9 cellular contexts compared by ENCODE assay signal in genomic region chr13:40315416-40316064, GRCh38.
DNase-seq lines count a peak whose midpoint lies in the region; FAIRE-seq and TF ChIP-seq lines count a peak whose summit lies in the region.
"Had no signal": no experiment of that assay in that cellular context is flagged by ENCODE, and none has a peak within 500 bp of the region (broad histone marks: within the 10 kb centered on the region; RNA-seq: fewer than 3 reads in every experiment).

No MANE protein-coding gene starts in this region.

- H3K9me2 ChIP-seq in MM.1S (replicated peaks; ENCODE audit: insufficient read depth, low read length) = no peaks in the 10 kb centered on the region

- H3K4me3 ChIP-seq in keratinocyte (ENCODE audit: control insufficient read depth in 2 of 3, extremely low read depth in 1 of 3, insufficient read depth in 2 of 3, low read depth in 1 of 3, low read length in 3 of 3) (no peak overlapping the region), MM.1S (ENCODE audit: low read length) (no peak overlapping the region)

- H3K4me2 ChIP-seq in keratinocyte (ENCODE audit: control insufficient read depth, extremely low read depth, insufficient read depth, low read depth, low read length) = peak overlapping the region; percentile 40
- no peak overlapping the region for H3K4me2 ChIP-seq in MM.1S (ENCODE audit: low read depth, low read length)

- H3K27me3 ChIP-seq in keratinocyte (ENCODE audit: control insufficient read depth, extremely low read depth, insufficient read depth, low read length) = no peaks in the 10 kb centered on the region
- no peaks in the 10 kb centered on the region for H3K27me3 ChIP-seq in MM.1S (replicated peaks; ENCODE audit: insufficient read depth, low read length)

- H3K9me3 Mint-ChIP-seq in CD14-positive monocyte = peaks cover 0 to 7% (median 0%) of the 10 kb centered on the region in 7 donors

- H3K9ac ChIP-seq in keratinocyte (ENCODE audit: control insufficient read depth, extremely low read depth, insufficient read depth, low read length) (no peak overlapping the region), MM.1S (ENCODE audit: low read length) (no peak overlapping the region)

- H3K4me1 Mint-ChIP-seq in CD14-positive monocyte = peaks cover 5% of the 10 kb centered on the region

- no peaks in the 10 kb centered on the region for H4K20me1 ChIP-seq in keratinocyte (ENCODE audit: control insufficient read depth, extremely low read depth, insufficient read depth, low read length)
- no peaks in the 10 kb centered on the region for H4K20me1 ChIP-seq in MM.1S (ENCODE audit: insufficient read depth, low read length)

- intact Hi-C loops in CD14-positive monocyte (cut with micrococcal nuclease) = no loop called here

- dilution Hi-C loops in keratinocyte (cut with MboI; ENCODE audit: extremely low pct_ligation_motif_present, low sequenced_read_pairs) = no loop called here

- DNase-seq in activated CD4-positive, CD25-positive, alpha-beta regulatory T cell (lab: John Stamatoyannopoulos, UW) = peak; percentile 5 to 25 (median 8)
- DNase-seq in activated effector memory CD4-positive, alpha-beta T cell treated with Interleukin-2 at 50 U/mL for 16 hours = peak; percentile 29
- DNase-seq in keratinocyte (ENCODE audit: low read depth, low spot score) = no peak
- peak; percentile 7 to 26 for DNase-seq in stimulated activated CD8-positive, alpha-beta memory T cell treated with anti-CD3 and anti-CD28 coated beads, Interleukin-15, amount 100 ng/mL, for 48 hours (ENCODE audit: low read depth in 2 of 2)
- no peak for DNase-seq in mesenteric fat pad (ENCODE audit: low spot score)
- no peak for DNase-seq in MM.1S
- DNase-seq in CD14-positive monocyte (ENCODE audit: low spot score) = no peak
- no peak for DNase-seq in dedifferentiated amniotic fluid mesenchymal stem cell (ENCODE audit: extremely low spot score)
- DNase-seq: HFFc6 had no signal

- H3K36me3 ChIP-seq in keratinocyte (ENCODE audit: control insufficient read depth in 2 of 2, extremely low read depth in 1 of 2, insufficient read depth in 2 of 2, low read length in 2 of 2) = no peaks in the 10 kb centered on the region
- no peaks in the 10 kb centered on the region for H3K36me3 ChIP-seq in MM.1S (replicated peaks; ENCODE audit: insufficient read depth, low read length)

- H3K79me2 ChIP-seq in keratinocyte (ENCODE audit: control insufficient read depth, insufficient read depth, low read length) = no peaks in the 10 kb centered on the region
- no peaks in the 10 kb centered on the region for H3K79me2 ChIP-seq in MM.1S (ENCODE audit: low read length)

- no peak for FAIRE-seq in keratinocyte (lab: Jason Lieb, UNC)

- no peaks in the 10 kb centered on the region for H3K9me1 ChIP-seq in keratinocyte (ENCODE audit: control insufficient read depth, extremely low read depth, insufficient read depth, low read length)

- H3K27ac ChIP-seq in keratinocyte (ENCODE audit: control insufficient read depth, insufficient read depth, low read length) (no peak overlapping the region), MM.1S (ENCODE audit: low read length) (no peak overlapping the region)

- H3K27me3 Mint-ChIP-seq in CD14-positive monocyte (ENCODE audit: low read depth in 3 of 3) = peaks cover 0 to 3% (median 0%) of the 10 kb centered on the region in 3 donors

- TF ChIP-seq CTCF in keratinocyte (optimal IDR thresholded peaks at IDR 0.05 in 1 of 3, IDR thresholded peaks at IDR 0.05 in 1 of 3, conservative IDR thresholded peaks at IDR 0.05 in 1 of 3; ENCODE audit: extremely low read depth in 1 of 3, insufficient read depth in 2 of 3, low read length in 3 of 3) (no peak), MM.1S (IDR thresholded peaks at IDR 0.05; ENCODE audit: low read length) (no peak), CD14-positive monocyte (IDR thresholded peaks at IDR 0.05) (no peak)

- peak overlapping the region; percentile 59 for H2AFZ ChIP-seq in keratinocyte (ENCODE audit: control insufficient read depth, low read length)
- no peak overlapping the region for H2AFZ ChIP-seq in MM.1S (ENCODE audit: low read length)

- H3K27ac Mint-ChIP-seq in CD14-positive monocyte = no peak overlapping the region
- H3K27ac Mint-ChIP-seq: HFFc6 had no signal

- H3K4me3 Mint-ChIP-seq in CD14-positive monocyte = no peak overlapping the region
- H3K4me3 Mint-ChIP-seq: HFFc6 had no signal

- peaks cover 12% of the 10 kb centered on the region for H3K4me1 ChIP-seq in keratinocyte (ENCODE audit: control insufficient read depth, extremely low read depth, insufficient read depth, low read length)
- no peaks in the 10 kb centered on the region for H3K4me1 ChIP-seq in MM.1S (ENCODE audit: low read length)

- no peaks in the 10 kb centered on the region for H3K36me3 Mint-ChIP-seq in CD14-positive monocyte

- H3K9me3 ChIP-seq in keratinocyte (ENCODE audit: control insufficient read depth, low read depth, low read length) (no peaks in the 10 kb centered on the region), MM.1S (replicated peaks; ENCODE audit: insufficient read depth, low read length) (no peaks in the 10 kb centered on the region)

- no peaks in the 10 kb centered on the region for H3F3A ChIP-seq in MM.1S (ENCODE audit: insufficient read depth, low read length)

Comparison
In these comparisons a context has a peak if more than half of its experiments do, and no peak if none do; other contexts are left out.
1. DNase-seq: peak in activated CD4-positive, CD25-positive, alpha-beta regulatory T cell (4 of 4), activated effector memory CD4-positive, alpha-beta T cell treated with Interleukin-2 at 50 U/mL for 16 hours (single experiment) and stimulated activated CD8-positive, alpha-beta memory T cell treated with anti-CD3 and anti-CD28 coated beads, Interleukin-15, amount 100 ng/mL, for 48 hours (2 of 2); none in keratinocyte (single experiment), mesenteric fat pad (single experiment), MM.1S (single experiment), CD14-positive monocyte (single experiment) and dedifferentiated amniotic fluid mesenchymal stem cell (single experiment).